In the genomic region with DNA sequence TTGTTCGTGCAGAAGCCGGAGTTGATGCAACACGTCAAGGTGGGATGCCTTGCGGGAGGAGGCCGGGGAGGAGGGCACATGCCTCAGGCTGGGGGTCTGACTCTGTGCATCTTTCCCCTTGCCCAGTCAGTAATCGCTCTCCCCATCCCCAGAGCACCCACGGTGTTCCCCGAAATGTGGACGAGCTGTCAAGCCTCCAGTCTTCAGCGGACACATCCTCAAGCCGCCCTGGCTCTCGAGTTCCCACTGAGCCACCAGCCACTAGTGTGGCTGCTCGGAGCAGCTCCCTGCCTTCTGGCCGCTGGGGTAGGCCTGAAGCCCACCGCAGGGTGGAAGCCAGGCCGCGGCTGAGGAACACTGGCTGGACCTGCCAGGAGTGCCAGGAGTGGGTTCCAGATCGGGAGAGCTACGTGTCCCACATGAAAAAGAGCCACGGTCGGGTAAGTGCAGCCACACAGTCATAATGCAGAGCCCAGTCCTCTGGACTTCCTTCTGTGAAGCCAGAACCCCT, we compare ENCODE assay signal across 21 cellular contexts.
"Had no signal": no experiment of that assay in that cellular context is flagged by ENCODE, and none has a peak within 500 bp of the region (broad histone marks: within the 10 kb centered on the region; RNA-seq: fewer than 3 reads in every experiment).

No MANE protein-coding gene starts in this region.

- ATAC-seq: effector memory CD8-positive, alpha-beta T cell; gastroesophageal sphincter; left lung; natural killer cell had no signal

- H3K4me1 ChIP-seq: left lung, lower lobe of right lung, right atrium auricular region, upper lobe of left lung had no signal

- FAIRE-seq: keratinocyte, small intestine had no signal

- H3K27ac ChIP-seq: epithelial cell of prostate, esophagus squamous epithelium, gastroesophageal sphincter, left lung, lower lobe of right lung, ovary, right atrium auricular region, tibial artery, upper lobe of left lung had no signal

- H3K27me3 ChIP-seq: esophagus squamous epithelium, gastroesophageal sphincter, left lung, ovary, right atrium auricular region, tibial artery, upper lobe of left lung had no signal

- H3K4me3 Mint-ChIP-seq: dendritic cell treated with granulocyte-macrophage colony-stimulating factor and Interleukin-4, amounts not matched to agents 40 ng/mL and 50 ng/mL, for 4 days; effector memory CD8-positive, alpha-beta T cell; memory B cell; mesothelial cell of epicardium; natural killer cell; neural crest cell; stimulated activated naive CD8-positive, alpha-beta T cell treated with anti-CD3 and anti-CD28 coated beads, Interleukin-15, Interleukin-2, amounts not matched to agents 100 ng/mL and 50 ng/mL, for 24 hours had no signal

- H3K36me3 Mint-ChIP-seq: natural killer cell had no signal

- H3K4me3 ChIP-seq: esophagus squamous epithelium, gastroesophageal sphincter, left lung, lower lobe of right lung, ovary, right atrium auricular region, tibial artery, upper lobe of left lung had no signal

- H3K27ac Mint-ChIP-seq: dendritic cell treated with granulocyte-macrophage colony-stimulating factor and Interleukin-4, amounts not matched to agents 40 ng/mL and 50 ng/mL, for 4 days; memory B cell; mesothelial cell of epicardium; stimulated activated naive CD8-positive, alpha-beta T cell treated with anti-CD3 and anti-CD28 coated beads, Interleukin-15, Interleukin-2, amounts not matched to agents 100 ng/mL and 50 ng/mL, for 24 hours had no signal

- H3K36me3 ChIP-seq: ovary had no signal

- H3K9me3 Mint-ChIP-seq: dendritic cell treated with granulocyte-macrophage colony-stimulating factor and Interleukin-4, amounts not matched to agents 40 ng/mL and 50 ng/mL, for 4 days; effector memory CD8-positive, alpha-beta T cell; memory B cell; mesothelial cell of epicardium; natural killer cell; neural crest cell; stimulated activated naive CD8-positive, alpha-beta T cell treated with anti-CD3 and anti-CD28 coated beads, Interleukin-15, Interleukin-2, amounts not matched to agents 100 ng/mL and 50 ng/mL, for 24 hours had no signal

- H3K27me3 Mint-ChIP-seq: dendritic cell treated with granulocyte-macrophage colony-stimulating factor and Interleukin-4, amounts not matched to agents 40 ng/mL and 50 ng/mL, for 4 days; effector memory CD8-positive, alpha-beta T cell; memory B cell; stimulated activated naive CD8-positive, alpha-beta T cell treated with anti-CD3 and anti-CD28 coated beads, Interleukin-15, Interleukin-2, amounts not matched to agents 100 ng/mL and 50 ng/mL, for 24 hours had no signal

- DNase-seq: effector memory CD8-positive, alpha-beta T cell; esophagus squamous epithelium; foreskin fibroblast; glutamatergic neuron; left lung; lower lobe of right lung; natural killer cell; ovary; small intestine; stimulated activated CD4-positive, alpha-beta T cell treated with anti-CD3 and anti-CD28 coated beads, Interleukin-2, amount 100 ng/mL, for 48 hours; tibial artery had no signal

- H3K9me3 ChIP-seq: esophagus squamous epithelium, gastroesophageal sphincter, left lung, lower lobe of right lung, ovary, right atrium auricular region, tibial artery, upper lobe of left lung had no signal

- H3K4me1 Mint-ChIP-seq: memory B cell, neural crest cell had no signal
